In genomic region chr5:93800988-93801811, GRCh38 we compare ENCODE assay signal across 8 cellular contexts. TPM values are rescaled to one million over a fixed set of nuclear protein-coding genes. Genes with fewer than 3 reads are reported as not detected.
DNase-seq lines count a peak whose midpoint lies in the region; ATAC-seq and TF ChIP-seq lines count a peak whose summit lies in the region.

No MANE protein-coding gene starts in this region.

- no peak overlapping the region for H4K5ac ChIP-seq in mesendoderm (ENCODE audit: low read length)

- H3K27me3 ChIP-seq in CD8-positive, alpha-beta T cell (ENCODE audit: insufficient read depth, low read length), result no peaks in the 10 kb centered on the region
- H3K27me3 ChIP-seq in mesendoderm (ENCODE audit: insufficient read depth, low read length, poor library complexity), result no peaks in the 10 kb centered on the region

- no peak overlapping the region for H2BK120ac ChIP-seq in mesendoderm (ENCODE audit: low read depth, low read length)

- intact Hi-C loops in CD8-positive, alpha-beta T cell (cut with DNase I, micrococcal nuclease), result loop anchor here (1.0 kb wide), 3 partner anchors 193 to 220 kb away; partner anchors contain the start of gene NR2F1-AS1 (in 2 of the 2)

- H2BK5ac ChIP-seq in mesendoderm (ENCODE audit: low read length), result no peak overlapping the region

- H3K27me3 Mint-ChIP-seq in CD8-positive, alpha-beta T cell (ENCODE audit: low read depth), result no peaks in the 10 kb centered on the region
- no peaks in the 10 kb centered on the region for H3K27me3 Mint-ChIP-seq in stimulated activated memory B cell treated with anti-CD40 and anti-IgM and Interleukin-4, amounts not matched to agents 10 μg/mL and 1 μg/mL and 100 μg/mL, for 72 hours

- no CpG with 5 or more reads among the region's 2 CpGs for WGBS in mesendoderm (ENCODE audit: extremely low coverage, insufficient coverage, low lambda C conversion rate)

- no peaks in the 10 kb centered on the region for H3K9me3 ChIP-seq in CD8-positive, alpha-beta T cell (ENCODE audit: low read length)

- ATAC-seq in CD8-positive, alpha-beta T cell, result no peak
- ATAC-seq in HG03432 (IDR thresholded peaks at IDR 0.05; ENCODE audit: unreplicated experiment), result peak; percentile 81
- ATAC-seq in stimulated activated memory B cell treated with anti-CD40 and anti-IgM and Interleukin-4, amounts not matched to agents 10 μg/mL and 1 μg/mL and 100 μg/mL, for 72 hours, result no peak

- no peaks in the 10 kb centered on the region for H3K79me1 ChIP-seq in mesendoderm (ENCODE audit: low read length)

- H3K18ac ChIP-seq in mesendoderm (ENCODE audit: low read length), result no peak overlapping the region

- peaks cover 8% of the 10 kb centered on the region for H3K36me3 Mint-ChIP-seq in CD8-positive, alpha-beta T cell
- H3K36me3 Mint-ChIP-seq in stimulated activated memory B cell treated with anti-CD40 and anti-IgM and Interleukin-4, amounts not matched to agents 10 μg/mL and 1 μg/mL and 100 μg/mL, for 72 hours, result no peaks in the 10 kb centered on the region

- no peak overlapping the region for H3K27ac Mint-ChIP-seq in CD8-positive, alpha-beta T cell
- H3K27ac Mint-ChIP-seq in stimulated activated memory B cell treated with anti-CD40 and anti-IgM and Interleukin-4, amounts not matched to agents 10 μg/mL and 1 μg/mL and 100 μg/mL, for 72 hours, result no peak overlapping the region

- H4K8ac ChIP-seq in mesendoderm (ENCODE audit: low read depth, low read length), result no peak overlapping the region

- no peaks in the 10 kb centered on the region for H3K79me2 ChIP-seq in mesendoderm (ENCODE audit: control insufficient read depth, insufficient read depth, low read length)

- no peaks in the 10 kb centered on the region for H3K9me3 Mint-ChIP-seq in CD8-positive, alpha-beta T cell
- H3K9me3 Mint-ChIP-seq in stimulated activated memory B cell treated with anti-CD40 and anti-IgM and Interleukin-4, amounts not matched to agents 10 μg/mL and 1 μg/mL and 100 μg/mL, for 72 hours, result no peaks in the 10 kb centered on the region

- no peak overlapping the region for H2BK15ac ChIP-seq in mesendoderm (replicated peaks; ENCODE audit: low read depth)

- POLR2A ChIA-PET in CD8-positive, alpha-beta T cell (lab: Charles Lee), result no interaction called here

- no peak overlapping the region for H3K56ac ChIP-seq in mesendoderm (ENCODE audit: low read length)

- no peak overlapping the region for H3K23ac ChIP-seq in mesendoderm (ENCODE audit: low read length)

- H2AK5ac ChIP-seq in mesendoderm (ENCODE audit: low read length), result no peak overlapping the region

- H3K27ac ChIP-seq in CD8-positive, alpha-beta T cell (ENCODE audit: low read depth, low read length), result no peak overlapping the region
- H3K27ac ChIP-seq in mesendoderm (ENCODE audit: low read depth, low read length), result no peak overlapping the region

- no peaks in the 10 kb centered on the region for H3K4me1 ChIP-seq in CD8-positive, alpha-beta T cell (ENCODE audit: insufficient read depth, low read length)
- no peaks in the 10 kb centered on the region for H3K4me1 ChIP-seq in mesendoderm (ENCODE audit: control insufficient read depth, low read depth, low read length)

- no peaks in the 10 kb centered on the region for H3K36me3 ChIP-seq in CD8-positive, alpha-beta T cell (ENCODE audit: insufficient read depth, low read length)
- no peaks in the 10 kb centered on the region for H3K36me3 ChIP-seq in mesendoderm (ENCODE audit: control insufficient read depth, insufficient read depth, low read length)

- in situ Hi-C loops in GM13977 (cut with MboI; ENCODE audit: low pct_unique_long_range_greater_than_20kb, low sequenced_read_pairs, unreplicated experiment), result no loop called here

- peak in 2 of 7 experiments; percentile 15 to 28 for DNase-seq in CD8-positive, alpha-beta T cell
- DNase-seq in GM13977 (ENCODE audit: low spot score) (peak; percentile 11), NCI-H748 treated with DMSO at 0.1 percent for 48 hours (lab: John Stamatoyannopoulos, UW) (peak; percentile 95), dermis blood vessel endothelial cell (peak; percentile 78), mesendoderm (peak; percentile 35)
- DNase-seq in stimulated activated CD8-positive, alpha-beta memory T cell treated with anti-CD3 and anti-CD28 coated beads, Interleukin-4, amount 100 ng/mL, for 48 hours, result no peak

- H3K4ac ChIP-seq in mesendoderm (ENCODE audit: low read depth, low read length), result no peak overlapping the region

- peak; percentile 75 for TF ChIP-seq CTCF in CD8-positive, alpha-beta T cell (IDR thresholded peaks at IDR 0.05)
- TF ChIP-seq CTCF in GM13977 (IDR thresholded peaks at IDR 0.05; ENCODE audit: extremely low read depth, insufficient read depth, missing control alignments), result peak; percentile 57

- H3K4me1 Mint-ChIP-seq in CD8-positive, alpha-beta T cell (ENCODE audit: low read depth), result no peaks in the 10 kb centered on the region
- no peaks in the 10 kb centered on the region for H3K4me1 Mint-ChIP-seq in stimulated activated memory B cell treated with anti-CD40 and anti-IgM and Interleukin-4, amounts not matched to agents 10 μg/mL and 1 μg/mL and 100 μg/mL, for 72 hours

- CTCF ChIA-PET in CD8-positive, alpha-beta T cell (lab: Charles Lee), result interaction anchor here (0.6 to 1.8 kb wide), 15 partner anchors 14 to 223 kb away, joined by 3 to 12 read pairs (median 4); partner anchors contain the start of genes NR2F1 and NR2F1-AS1

- H3K4me3 Mint-ChIP-seq in CD8-positive, alpha-beta T cell, result no peak overlapping the region
- H3K4me3 Mint-ChIP-seq in stimulated activated memory B cell treated with anti-CD40 and anti-IgM and Interleukin-4, amounts not matched to agents 10 μg/mL and 1 μg/mL and 100 μg/mL, for 72 hours, result no peak overlapping the region

- H3K4me2 ChIP-seq in mesendoderm (ENCODE audit: low read length), result no peak overlapping the region

- H3K9ac ChIP-seq in mesendoderm (ENCODE audit: low read length), result no peak overlapping the region

- no peak overlapping the region for H3K4me3 ChIP-seq in CD8-positive, alpha-beta T cell (ENCODE audit: low read depth, low read length)
- H3K4me3 ChIP-seq in mesendoderm (ENCODE audit: low read length), result no peak overlapping the region

RNA-seq across cellular contexts. Expression of gene POU5F2, which starts 59.8 kb away (rescaled TPM):
- total RNA-seq in CD8-positive, alpha-beta T cell, result under 1 TPM; 0.43 to 0.56 TPM
- 0.65 and 1.2 TPM in 2 replicates for total RNA-seq in dermis blood vessel endothelial cell
- polyA plus RNA-seq in mesendoderm (2013, experiment 1 of 2), result under 0.01 TPM
- under 0.01 TPM for polyA plus RNA-seq in mesendoderm (2013, experiment 2 of 2)
